In genomic region chr7:18521945-18522566, GRCh38 we compare ENCODE assay signal across 9 cellular contexts. TPM values are rescaled to one million over a fixed set of nuclear protein-coding genes. Genes with fewer than 3 reads are reported as not detected.
DNase-seq lines count a peak whose midpoint lies in the region; ATAC-seq and TF ChIP-seq lines count a peak whose summit lies in the region.
"Had no signal": no experiment of that assay in that cellular context is flagged by ENCODE, and none has a peak within 500 bp of the region (broad histone marks: within the 10 kb centered on the region; RNA-seq: fewer than 3 reads in every experiment).

No MANE protein-coding gene starts in this region.

- CTCF ChIA-PET in CD4-positive, alpha-beta T cell (lab: Charles Lee): interaction anchor here (1.0 to 1.5 kb wide), 2 partner anchors 9 to 42 kb away, joined by 3 to 5 read pairs; no protein-coding TSS in a partner anchor

- H3K4me3 Mint-ChIP-seq in naive B cell (peak overlapping the region in 6 of 8 donors; percentile 20 to 77 (median 64)), chondrocyte (ENCODE audit: unreplicated experiment) (no peak overlapping the region)
- no peak overlapping the region for H3K4me3 Mint-ChIP-seq in CD4-positive, alpha-beta T cell

- WGBS in right cardiac atrium: 74% methylated on average over 5 of the region's 5 CpGs

- peaks cover 5 to 12% of the 10 kb centered on the region in 2 donors for H3K36me3 Mint-ChIP-seq in naive B cell
- no peaks in the 10 kb centered on the region for H3K36me3 Mint-ChIP-seq in CD4-positive, alpha-beta T cell (ENCODE audit: low read depth)
- no peaks in the 10 kb centered on the region for H3K36me3 Mint-ChIP-seq in chondrocyte (ENCODE audit: low read depth)

- H3K4me1 Mint-ChIP-seq in naive B cell (peaks cover 63 to 84% (median 72%) of the 10 kb centered on the region in 3 donors), chondrocyte (ENCODE audit: low read depth) (peaks cover 46% of the 10 kb centered on the region)
- H3K4me1 Mint-ChIP-seq in CD4-positive, alpha-beta T cell (ENCODE audit: low read depth): no peaks in the 10 kb centered on the region

- POLR2A ChIA-PET in CD4-positive, alpha-beta T cell (lab: Charles Lee): interaction anchor here (0.6 kb wide), 1 partner anchor 14 kb away, joined by 4 read pairs; no protein-coding TSS in a partner anchor

- ATAC-seq in GM18517 (IDR thresholded peaks at IDR 0.05; ENCODE audit: unreplicated experiment): peak; percentile 63
- peak; percentile 56 for ATAC-seq in GM21576 (IDR thresholded peaks at IDR 0.05; ENCODE audit: unreplicated experiment)
- ATAC-seq in HG03521 (IDR thresholded peaks at IDR 0.05; ENCODE audit: unreplicated experiment): peak; percentile 64
- ATAC-seq in naive B cell (ENCODE audit: low read depth in 2 of 2): peak; percentile 22 to 26
- ATAC-seq in CD4-positive, alpha-beta T cell (ENCODE audit: poor library complexity): no peak
- ATAC-seq in right cardiac atrium: no peak

- H3K4me3 ChIP-seq in right cardiac atrium (ENCODE audit: low read length): no peak overlapping the region
- H3K4me3 ChIP-seq: transverse colon had no signal

- H3K27ac ChIP-seq in CD4-positive, alpha-beta T cell (ENCODE audit: low read depth, low read length): no peak overlapping the region
- H3K27ac ChIP-seq in right cardiac atrium (ENCODE audit: low read length): no peak overlapping the region

- H3K9me3 Mint-ChIP-seq in naive B cell: peaks cover 0 to 5% (median 0%) of the 10 kb centered on the region in 7 donors
- H3K9me3 Mint-ChIP-seq in CD4-positive, alpha-beta T cell: no peaks in the 10 kb centered on the region
- H3K9me3 Mint-ChIP-seq in chondrocyte (ENCODE audit: low read depth): no peaks in the 10 kb centered on the region

- H3K27ac Mint-ChIP-seq in naive B cell: peak overlapping the region; percentile 30 to 90 (median 59)
- H3K27ac Mint-ChIP-seq in CD4-positive, alpha-beta T cell: no peak overlapping the region
- H3K27ac Mint-ChIP-seq in chondrocyte (ENCODE audit: unreplicated experiment): no peak overlapping the region

- H3K27me3 ChIP-seq in CD4-positive, alpha-beta T cell (ENCODE audit: control insufficient read depth, insufficient read depth, low read length): no peaks in the 10 kb centered on the region
- no peaks in the 10 kb centered on the region for H3K27me3 ChIP-seq in right cardiac atrium (ENCODE audit: control insufficient read depth, insufficient read depth)
- H3K27me3 ChIP-seq: transverse colon had no signal

- intact Hi-C loops in CD4-positive, alpha-beta T cell (cut with DNase I, micrococcal nuclease): no loop called here
- intact Hi-C loops in right cardiac atrium (cut with DNase I): no loop called here

- TF ChIP-seq CTCF in CD4-positive, alpha-beta T cell (IDR thresholded peaks at IDR 0.05): no peak
- TF ChIP-seq CTCF in chondrocyte (IDR thresholded peaks at IDR 0.05): no peak

- no peaks in the 10 kb centered on the region for H3K4me1 ChIP-seq in right cardiac atrium (ENCODE audit: control insufficient read depth, insufficient read depth, low read length)
- H3K4me1 ChIP-seq: transverse colon had no signal

- DNase-seq in naive B cell: no peak
- no peak for DNase-seq in CD4-positive, alpha-beta T cell
- DNase-seq in chondrocyte (ENCODE audit: low spot score): no peak
- DNase-seq in right cardiac atrium: no peak
- DNase-seq in anterior cingulate cortex (lab: John Stamatoyannopoulos, UW): no peak
- DNase-seq: transverse colon had no signal

- H3K9me3 ChIP-seq in CD4-positive, alpha-beta T cell (ENCODE audit: control insufficient read depth, low read length): no peaks in the 10 kb centered on the region
- no peaks in the 10 kb centered on the region for H3K9me3 ChIP-seq in right cardiac atrium (ENCODE audit: control insufficient read depth, low read length)
- H3K9me3 ChIP-seq: transverse colon had no signal

- H3K27me3 Mint-ChIP-seq in naive B cell (no peaks in the 10 kb centered on the region), chondrocyte (ENCODE audit: low read depth) (no peaks in the 10 kb centered on the region)
- no peaks in the 10 kb centered on the region for H3K27me3 Mint-ChIP-seq in CD4-positive, alpha-beta T cell

RNA-seq across cellular contexts. Expression of gene HDAC9, which starts 26.5 kb away (rescaled TPM):
- polyA plus RNA-seq in naive B cell (ENCODE audit: low read depth in 6 of 6) (100 to 1,000 TPM in 4 of 6 donors, 10 to 100 TPM in 2; 86.5 to 123 (median 108) TPM), right cardiac atrium (5.5 TPM)
- 1 to 10 TPM in 1 of 2 experiments, under 1 TPM in 1; 0.73 to 1.2 TPM for total RNA-seq in CD4-positive, alpha-beta T cell
- total RNA-seq in chondrocyte (5.0 to 6.1 TPM (median 5.9 TPM) in 3 replicates), right cardiac atrium (10 to 100 TPM; 22.2 to 42.2 (median 28.0) TPM)

Comparison
In these comparisons a context has a peak if more than half of its experiments do, and no peak if none do; other contexts are left out.
1. ATAC-seq: peak in GM18517 (single experiment), GM21576 (single experiment), HG03521 (single experiment) and naive B cell (2 of 2); none in CD4-positive, alpha-beta T cell (single experiment) and right cardiac atrium (0 of 2).
2. H3K27ac Mint-ChIP-seq: peak in naive B cell (6 of 6); none in CD4-positive, alpha-beta T cell (single experiment) and chondrocyte (single experiment).
3. H3K4me3 Mint-ChIP-seq: peak in naive B cell (6 of 8); none in CD4-positive, alpha-beta T cell (single experiment) and chondrocyte (single experiment).